In the genomic region with DNA sequence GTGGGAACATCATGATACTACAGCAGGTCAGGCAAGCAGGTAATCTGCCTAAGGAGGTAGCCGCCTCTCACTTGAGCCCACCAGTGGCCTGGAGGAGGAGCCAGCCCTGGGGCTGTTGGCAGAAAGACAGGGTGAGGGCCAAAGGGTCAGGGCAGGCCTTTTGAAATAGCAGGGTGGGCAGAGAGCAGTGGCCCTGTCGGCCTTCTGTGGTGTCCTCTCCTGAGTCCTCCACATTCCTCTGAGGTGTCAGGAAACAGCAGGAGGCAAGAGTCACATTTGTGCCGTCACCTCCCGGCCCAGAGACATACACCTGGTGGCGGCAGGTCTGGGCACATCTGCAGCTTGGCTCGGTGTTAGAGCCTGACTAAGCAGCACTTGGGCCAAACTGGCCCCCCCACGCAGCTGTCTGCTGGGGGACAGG, we compare ENCODE assay signal across 17 cellular contexts. TPM values are rescaled to one million over a fixed set of nuclear protein-coding genes. Genes with fewer than 3 reads are reported as not detected.
DNase-seq lines count a peak whose midpoint lies in the region; ATAC-seq and TF ChIP-seq lines count a peak whose summit lies in the region.
"Had no signal": no experiment of that assay in that cellular context is flagged by ENCODE, and none has a peak within 500 bp of the region (broad histone marks: within the 10 kb centered on the region; RNA-seq: fewer than 3 reads in every experiment).

No MANE protein-coding gene starts in this region.

- H3K4me3 ChIP-seq in HCT116 (replicated peaks in 1 of 2; ENCODE audit: low read depth in 1 of 2, low read length in 2 of 2) (peak overlapping the region in 1 of 2 experiments; percentile 19; a peak in 1 of 4 replicates), SJSA1 (no peak overlapping the region), fibroblast of lung (replicated peaks in 1 of 4; ENCODE audit: control extremely low read depth in 1 of 4, insufficient read depth in 1 of 4, low read depth in 3 of 4, low read length in 4 of 4) (no peak overlapping the region), skin epidermis (no peak overlapping the region), right cardiac atrium (ENCODE audit: low read length) (no peak overlapping the region)
- H3K4me3 ChIP-seq: gastrocnemius medialis, mucosa of descending colon, ovary had no signal

- BruUV-seq in HCT116 (replicated peaks; lab: Mats Ljungman, UMichigan) = no TSS peak

- RAD21 ChIA-PET in HCT116 (lab: Charles Lee; ENCODE audit: low non-redundant PET in 1 of 2, low total read pairs in 2 of 2, uncharacterized antibody in 2 of 2, unreplicated experiment in 2 of 2) = no interaction called here

- H3K9me3 Mint-ChIP-seq in activated CD4-positive, alpha-beta T cell treated with anti-CD3 and anti-CD28 coated beads, Interleukin-2, amount 10 ng/mL, durations not matched to agents 7 days and 5 days = no peaks in the 10 kb centered on the region
- H3K9me3 Mint-ChIP-seq: activated naive CD4-positive, alpha-beta T cell treated with anti-CD3 and anti-CD28 coated beads, Interleukin-2, amount 10 ng/mL, durations not matched to agents 7 days and 5 days had no signal

- H3K36me3 Mint-ChIP-seq in activated CD4-positive, alpha-beta T cell treated with anti-CD3 and anti-CD28 coated beads, Interleukin-2, amount 10 ng/mL, durations not matched to agents 7 days and 5 days (ENCODE audit: low read depth) = no peaks in the 10 kb centered on the region
- H3K36me3 Mint-ChIP-seq: activated CD8-positive, alpha-beta memory T cell treated with anti-CD3 and anti-CD28 coated beads, Interleukin-2, amount 10 ng/mL, durations not matched to agents 7 days and 5 days; activated naive CD4-positive, alpha-beta T cell treated with anti-CD3 and anti-CD28 coated beads, Interleukin-2, amount 10 ng/mL, durations not matched to agents 7 days and 5 days had no signal

- H3K27ac ChIP-seq in HCT116 (ENCODE audit: low read depth, low read length) (peak overlapping the region; percentile 2; the same call in 1 of the 2 replicates), SJSA1 (peak overlapping the region; percentile 87), fibroblast of lung (ENCODE audit: insufficient read depth, low read length) (peak overlapping the region; percentile 70), skin epidermis (peak overlapping the region in 15 of 21 experiments; percentile 35 to 79 (median 62)), right cardiac atrium (ENCODE audit: low read length) (no peak overlapping the region)
- H3K27ac ChIP-seq: C4-2B, gastrocnemius medialis, ovary, WERI-Rb-1 had no signal

- H4K20me1 ChIP-seq in HCT116 (ENCODE audit: insufficient read depth) (no peaks in the 10 kb centered on the region), fibroblast of lung (ENCODE audit: control insufficient read depth, extremely low read depth, insufficient read depth, low read length) (no peaks in the 10 kb centered on the region)

- no peaks in the 10 kb centered on the region for H3K9me2 ChIP-seq in HCT116 (ENCODE audit: insufficient read depth)

- intact Hi-C loops in HCT116 (cut with micrococcal nuclease) (no loop called here), posterior cingulate gyrus (cut with DNase I) (no loop called here), right cardiac atrium (cut with DNase I) (no loop called here)

- H3K9me3 ChIP-seq in HCT116 (ENCODE audit: control insufficient read depth in 1 of 2, insufficient read depth in 1 of 2, low read depth in 1 of 2, low read length in 2 of 2) = no peaks in the 10 kb centered on the region
- H3K9me3 ChIP-seq in SJSA1 (replicated peaks) = no peaks in the 10 kb centered on the region; the same call in 1 of the 2 replicates
- no peaks in the 10 kb centered on the region for H3K9me3 ChIP-seq in fibroblast of lung (ENCODE audit: control insufficient read depth, insufficient read depth, low read depth, low read length)
- no peaks in the 10 kb centered on the region for H3K9me3 ChIP-seq in right cardiac atrium (ENCODE audit: control insufficient read depth, low read length)
- H3K9me3 ChIP-seq: gastrocnemius medialis, mucosa of descending colon, ovary had no signal

- no peak for DNase-seq in HCT116 (ENCODE audit: low read depth, low spot score)
- DNase-seq in SJSA1 (ENCODE audit: low read depth in 1 of 2, low spot score in 2 of 2) = peak; percentile 42 to 47
- no peak for DNase-seq in fibroblast of lung (ENCODE audit: low read depth in 2 of 2)
- no peak for DNase-seq in NCI-H524 (lab: John Stamatoyannopoulos, UW)
- no peak for DNase-seq in activated CD4-positive, alpha-beta T cell treated with anti-CD3 and anti-CD28 coated beads, Interleukin-2, amount 10 ng/mL, durations not matched to agents 7 days and 5 days
- no peak for DNase-seq in posterior cingulate gyrus
- DNase-seq in right cardiac atrium = no peak
- DNase-seq: activated CD8-positive, alpha-beta memory T cell treated with anti-CD3 and anti-CD28 coated beads, Interleukin-2, amount 10 ng/mL, durations not matched to agents 7 days and 5 days; activated naive CD4-positive, alpha-beta T cell treated with anti-CD3 and anti-CD28 coated beads, Interleukin-2, amount 10 ng/mL, durations not matched to agents 7 days and 5 days; gastrocnemius medialis; mucosa of descending colon; NCI-H1092 treated with DMSO at 0.1 percent for 48 hours; ovary; stimulated activated CD4-positive, alpha-beta T cell treated with anti-CD3 and anti-CD28 coated beads, Interleukin-15, amount 100 ng/mL, for 24 hours; WERI-Rb-1 had no signal

- ATAC-seq in HCT116 (peak; percentile 76), right cardiac atrium (no peak)
- ATAC-seq: activated CD8-positive, alpha-beta memory T cell treated with anti-CD3 and anti-CD28 coated beads, Interleukin-2, amount 10 ng/mL, durations not matched to agents 7 days and 5 days; gastrocnemius medialis; mucosa of descending colon had no signal

- TF ChIP-seq CTCF in HCT116 (IDR thresholded peaks at IDR 0.05 in 2 of 3, conservative IDR thresholded peaks at IDR 0.05 in 1 of 3; ENCODE audit: borderline replicate concordance in 1 of 3, insufficient read depth in 1 of 3, low read depth in 2 of 3, low read length in 2 of 3) (no peak), fibroblast of lung (conservative IDR thresholded peaks at IDR 0.05 in 1 of 2, IDR thresholded peaks at IDR 0.05 in 1 of 2; ENCODE audit: low read depth in 1 of 2, low read length in 2 of 2) (no peak)

- peaks cover 15 to 49% of the 10 kb centered on the region in 2 experiments for H3K4me1 ChIP-seq in HCT116 (ENCODE audit: control insufficient read depth in 1 of 2, insufficient read depth in 2 of 2, low read length in 2 of 2)
- H3K4me1 ChIP-seq in SJSA1 (replicated peaks) = peaks cover 49% of the 10 kb centered on the region
- peaks cover 24% of the 10 kb centered on the region for H3K4me1 ChIP-seq in fibroblast of lung (ENCODE audit: control insufficient read depth, extremely low read depth, insufficient read depth, low read length)
- H3K4me1 ChIP-seq in right cardiac atrium (ENCODE audit: control insufficient read depth, insufficient read depth, low read length) = no peaks in the 10 kb centered on the region
- H3K4me1 ChIP-seq: gastrocnemius medialis had no signal

- TF ChIP-seq RAD21 in HCT116 (IDR thresholded peaks at IDR 0.05; ENCODE audit: low read depth) = no peak

- no peak for TF ChIP-seq POLR2A in HCT116 (IDR thresholded peaks at IDR 0.05; ENCODE audit: borderline replicate concordance, extremely low read depth, insufficient read depth, insufficient read length)

- H3K27me3 ChIP-seq in HCT116 (ENCODE audit: insufficient read depth, low read length) (no peaks in the 10 kb centered on the region), SJSA1 (replicated peaks) (no peaks in the 10 kb centered on the region), fibroblast of lung (ENCODE audit: control insufficient read depth, insufficient read depth, low read length) (no peaks in the 10 kb centered on the region), right cardiac atrium (ENCODE audit: control insufficient read depth, insufficient read depth) (no peaks in the 10 kb centered on the region)
- H3K27me3 ChIP-seq: ovary had no signal

- no peak overlapping the region for H3K4me3 Mint-ChIP-seq in activated CD4-positive, alpha-beta T cell treated with anti-CD3 and anti-CD28 coated beads, Interleukin-2, amount 10 ng/mL, durations not matched to agents 7 days and 5 days
- H3K4me3 Mint-ChIP-seq: activated CD8-positive, alpha-beta memory T cell treated with anti-CD3 and anti-CD28 coated beads, Interleukin-2, amount 10 ng/mL, durations not matched to agents 7 days and 5 days; activated naive CD4-positive, alpha-beta T cell treated with anti-CD3 and anti-CD28 coated beads, Interleukin-2, amount 10 ng/mL, durations not matched to agents 7 days and 5 days had no signal

- H2AFZ ChIP-seq in HCT116 (ENCODE audit: low read depth, low read length, poor library complexity, severe bottlenecking) (peak overlapping the region; percentile 90), fibroblast of lung (ENCODE audit: low read length) (no peak overlapping the region)

- H3K9ac ChIP-seq in HCT116 (ENCODE audit: low read length) = 0 out of 2 replicates have a peak overlapping the region, but pooled peaks have one; percentile 16
- H3K9ac ChIP-seq in fibroblast of lung (ENCODE audit: insufficient read depth, low read length) = no peak overlapping the region

- H3K36me3 ChIP-seq in HCT116 (ENCODE audit: control insufficient read depth in 1 of 2, insufficient read depth in 2 of 2, low read length in 2 of 2) (no peaks in the 10 kb centered on the region), SJSA1 (peaks cover 3% of the 10 kb centered on the region), fibroblast of lung (ENCODE audit: control insufficient read depth, insufficient read depth, low read length) (no peaks in the 10 kb centered on the region)
- H3K36me3 ChIP-seq: gastrocnemius medialis, ovary, WERI-Rb-1 had no signal

- peaks cover 3% of the 10 kb centered on the region for H3K4me1 Mint-ChIP-seq in activated CD4-positive, alpha-beta T cell treated with anti-CD3 and anti-CD28 coated beads, Interleukin-2, amount 10 ng/mL, durations not matched to agents 7 days and 5 days

- CTCF ChIA-PET in HCT116 (lab: Charles Lee) = no interaction called here
- CTCF ChIA-PET in activated CD4-positive, alpha-beta T cell treated with anti-CD3 and anti-CD28 coated beads, Interleukin-2, amount 10 ng/mL, durations not matched to agents 7 days and 5 days (lab: Charles Lee) = interaction anchor here (0.6 kb wide), 1 partner anchor 13 kb away, joined by 3 read pairs; no protein-coding TSS in a partner anchor

- POLR2A ChIA-PET in HCT116 (lab: Charles Lee) = interaction anchor here (0.7 kb wide), 1 partner anchor 121 kb away, joined by 3 read pairs; no protein-coding TSS in a partner anchor
- POLR2A ChIA-PET in activated CD4-positive, alpha-beta T cell treated with anti-CD3 and anti-CD28 coated beads, Interleukin-2, amount 10 ng/mL, durations not matched to agents 7 days and 5 days (lab: Charles Lee) = no interaction called here

- WGBS in right cardiac atrium = 86% methylated on average over 7 of the region's 7 CpGs

- H3K27me3 Mint-ChIP-seq in activated CD4-positive, alpha-beta T cell treated with anti-CD3 and anti-CD28 coated beads, Interleukin-2, amount 10 ng/mL, durations not matched to agents 7 days and 5 days = peaks cover 37% of the 10 kb centered on the region

- no peak overlapping the region for H3K27ac Mint-ChIP-seq in activated CD4-positive, alpha-beta T cell treated with anti-CD3 and anti-CD28 coated beads, Interleukin-2, amount 10 ng/mL, durations not matched to agents 7 days and 5 days
- H3K27ac Mint-ChIP-seq: activated CD8-positive, alpha-beta memory T cell treated with anti-CD3 and anti-CD28 coated beads, Interleukin-2, amount 10 ng/mL, durations not matched to agents 7 days and 5 days; activated naive CD4-positive, alpha-beta T cell treated with anti-CD3 and anti-CD28 coated beads, Interleukin-2, amount 10 ng/mL, durations not matched to agents 7 days and 5 days had no signal

- no peaks in the 10 kb centered on the region for H3K79me2 ChIP-seq in HCT116 (ENCODE audit: insufficient read depth, low read length)
- no peaks in the 10 kb centered on the region for H3K79me2 ChIP-seq in fibroblast of lung (ENCODE audit: control insufficient read depth, insufficient read depth, low read length)

- H3K4me2 ChIP-seq in HCT116 (ENCODE audit: low read length) (peak overlapping the region; percentile 71), fibroblast of lung (ENCODE audit: extremely low read depth, insufficient read depth, low read length) (no peak overlapping the region)

RNA-seq across cellular contexts. Expression of a gene that starts 3.9 kb away (rescaled TPM):
- total RNA-seq in HCT116 (2021; ENCODE audit: unreplicated experiment) = not detected
- polyA plus RNA-seq in HCT116 (2012) = 0.01 TPM in 1 of 2 replicates, not detected in the other
- 10.5 and 12.1 TPM in 2 replicates for total RNA-seq in SJSA1 (2014; rRNA removed; shearing (Covaris generic))
- 7.7 and 14.2 TPM in 2 replicates for total RNA-seq in fibroblast of lung
- polyA plus RNA-seq in fibroblast of lung = 5.7 and 14.8 TPM in 2 replicates
- polyA plus RNA-seq in fibroblast of lung (2012) = 3.1 and 8.1 TPM in 2 replicates
- polyA minus RNA-seq in fibroblast of lung (ENCODE audit: low replicate concordance) = 7.0 and 26.2 TPM in 2 replicates
- total RNA-seq in activated CD4-positive, alpha-beta T cell treated with anti-CD3 and anti-CD28 coated beads, Interleukin-2, amount 10 ng/mL, durations not matched to agents 7 days and 5 days = not detected
- 1 to 10 TPM in 3 of 4 donors, under 1 TPM in 1; 0.79 to 2.3 (median 1.8) TPM for total RNA-seq in right cardiac atrium
- polyA plus RNA-seq in right cardiac atrium = 0.34 TPM
- total RNA-seq: activated CD8-positive, alpha-beta memory T cell treated with anti-CD3 and anti-CD28 coated beads, Interleukin-2, amount 10 ng/mL, durations not matched to agents 7 days and 5 days had no signal

Comparison
In these comparisons a context has a peak if more than half of its experiments do, and no peak if none do; other contexts are left out.
1. DNase-seq: peak in SJSA1 (2 of 2); none in HCT116 (single experiment), fibroblast of lung (0 of 2), NCI-H524 (0 of 2), activated CD4-positive, alpha-beta T cell treated with anti-CD3 and anti-CD28 coated beads, Interleukin-2, amount 10 ng/mL, durations not matched to agents 7 days and 5 days (single experiment), posterior cingulate gyrus (0 of 10) and right cardiac atrium (0 of 3).